9 cellular contexts compared by ENCODE assay signal in genomic region chr2:26178746-26179436, GRCh38. TPM values are rescaled to one million over a fixed set of nuclear protein-coding genes. Genes with fewer than 3 reads are reported as not detected.
DNase-seq lines count a peak whose midpoint lies in the region; ATAC-seq and TF ChIP-seq lines count a peak whose summit lies in the region.
"Had no signal": no experiment of that assay in that cellular context is flagged by ENCODE, and none has a peak within 500 bp of the region (broad histone marks: within the 10 kb centered on the region; RNA-seq: fewer than 3 reads in every experiment).

No MANE protein-coding gene starts in this region.

- peak; percentile 51 to 75 (median 60) for ATAC-seq in right lobe of liver

- TF ChIP-seq CTCF in choroid plexus epithelial cell (conservative IDR thresholded peaks at IDR 0.05; ENCODE audit: low read depth, low read length), result no peak
- no peak for TF ChIP-seq CTCF in right lobe of liver (IDR thresholded peaks at IDR 0.05)

- no peaks in the 10 kb centered on the region for H3K36me3 ChIP-seq in right lobe of liver
- no peaks in the 10 kb centered on the region for H3K36me3 ChIP-seq in thymus (ENCODE audit: control insufficient read depth, insufficient read depth)

- H3K27me3 ChIP-seq in right lobe of liver (no peaks in the 10 kb centered on the region), thymus (ENCODE audit: control insufficient read depth, insufficient read depth) (peaks cover 33% of the 10 kb centered on the region)

- H3K4me1 ChIP-seq in right lobe of liver (no peaks in the 10 kb centered on the region), thymus (ENCODE audit: control insufficient read depth, insufficient read depth, low read length) (peaks cover 5% of the 10 kb centered on the region)

- TF ChIP-seq POLR2A in right lobe of liver (IDR thresholded peaks at IDR 0.05), result no peak

- DNase-seq in DMS79 treated with DMSO at 0.1 percent for 48 hours (lab: John Stamatoyannopoulos, UW) (peak; percentile 11), MV-4-11 (lab: John Stamatoyannopoulos, UW) (peak; percentile 32), choroid plexus epithelial cell (ENCODE audit: low read depth) (no peak), right lobe of liver (peak in 1 of 3 donors; percentile 39), NCI-H2081 treated with DMSO at 0.1 percent for 48 hours (lab: John Stamatoyannopoulos, UW) (no peak), A172 (ENCODE audit: low spot score) (no peak), NCI-H1092 treated with DMSO at 0.1 percent for 48 hours (lab: John Stamatoyannopoulos, UW) (no peak)

- under 1% methylated on average over 24 of the region's 48 CpGs for WGBS in right lobe of liver (ENCODE audit: insufficient coverage, low coverage, low lambda C conversion rate, missing lambda C conversion rate)
- WGBS in thymus, result 2% methylated on average over 47 of the region's 48 CpGs

- H3K9me3 ChIP-seq in right lobe of liver, result no peaks in the 10 kb centered on the region
- no peaks in the 10 kb centered on the region for H3K9me3 ChIP-seq in thymus (ENCODE audit: control insufficient read depth)

- intact Hi-C loops in right lobe of liver (cut with DNase I), result no loop called here

- peak overlapping the region; percentile 60 for H3K4me3 ChIP-seq in choroid plexus epithelial cell (ENCODE audit: low read depth, low read length)
- H3K4me3 ChIP-seq in right lobe of liver, result peak overlapping the region; percentile 34 to 51 (median 48)
- peak overlapping the region; percentile 47 for H3K4me3 ChIP-seq in thymus (ENCODE audit: low read length)
- H3K4me3 ChIP-seq: SK-N-MC had no signal

- H3K27ac ChIP-seq in right lobe of liver (no peak overlapping the region), thymus (ENCODE audit: low read depth) (no peak overlapping the region)
- H3K27ac ChIP-seq: SK-N-MC had no signal

RNA-seq across cellular contexts. Expression of gene GAREM2, which starts 6.0 kb away (rescaled TPM):
- total RNA-seq in right lobe of liver, result under 1 TPM in 5 of 6 experiments, not detected in 1; 0.11 to 0.34 (median 0.20) TPM
- polyA plus RNA-seq in thymus, result 0.59 TPM
- total RNA-seq in A172 (2014; rRNA removed; shearing (Covaris generic)), result 3.8 and 5.3 TPM in 2 replicates

Comparison
In these comparisons a context has a peak if more than half of its experiments do, and no peak if none do; other contexts are left out.
1. DNase-seq: peak in DMS79 treated with DMSO at 0.1 percent for 48 hours (single experiment) and MV-4-11 (single experiment); none in choroid plexus epithelial cell (single experiment), NCI-H2081 treated with DMSO at 0.1 percent for 48 hours (single experiment), A172 (single experiment) and NCI-H1092 treated with DMSO at 0.1 percent for 48 hours (single experiment).
2. Peak in every context shown above with its lines, with median percentiles within 50 percentile points of each other: H3K4me3 ChIP-seq.